ENCODE assay signal across 21 cellular contexts in the genomic region with DNA sequence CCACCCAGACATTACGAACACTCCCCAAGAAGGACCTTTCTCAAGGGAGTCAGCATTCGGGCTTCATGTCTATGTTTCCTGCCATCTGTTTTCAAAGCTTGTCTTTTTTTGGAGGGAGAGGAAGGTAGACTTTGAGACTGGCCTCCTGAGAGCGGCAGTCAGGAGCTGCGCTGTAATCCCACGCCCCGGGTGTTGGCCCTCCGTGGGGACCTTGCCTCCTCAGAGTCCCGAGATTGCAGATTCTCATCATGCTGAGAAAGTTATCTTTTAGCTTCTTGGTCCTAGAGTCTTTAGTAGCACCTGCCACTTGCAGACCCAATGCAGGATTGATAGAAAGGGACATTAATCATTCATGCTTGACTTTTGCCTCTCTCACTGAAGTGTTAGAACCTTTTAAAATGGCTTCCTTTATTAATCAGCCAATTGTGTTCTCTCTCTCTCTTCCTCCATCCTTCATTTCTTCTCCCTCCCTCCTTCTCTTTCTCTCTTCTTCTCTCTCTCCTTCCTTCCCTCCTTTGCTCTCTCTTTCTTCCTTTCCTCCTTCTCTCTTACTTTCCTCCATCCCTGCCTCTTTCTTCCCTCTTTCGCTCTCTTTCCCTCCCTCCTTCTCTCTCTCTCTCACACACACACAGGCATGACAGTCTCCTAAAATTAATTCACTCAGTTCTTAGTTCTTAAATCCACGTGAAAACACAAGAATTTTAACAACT. TPM values are rescaled to one million over a fixed set of nuclear protein-coding genes. Genes with fewer than 3 reads are reported as not detected.
DNase-seq lines count a peak whose midpoint lies in the region; ATAC-seq and TF ChIP-seq lines count a peak whose summit lies in the region.
"Had no signal": no experiment of that assay in that cellular context is flagged by ENCODE, and none has a peak within 500 bp of the region (broad histone marks: within the 10 kb centered on the region; RNA-seq: fewer than 3 reads in every experiment).

No MANE protein-coding gene starts in this region.

- peaks cover 0 to 18% (median 9%) of the 10 kb centered on the region in 4 donors for H3K4me1 ChIP-seq in stomach
- H3K4me1 ChIP-seq in GM23338 (ENCODE audit: insufficient read depth), result peaks cover 4% of the 10 kb centered on the region; the same call in 1 of the 2 replicates

- no peak for TF ChIP-seq EP300 in stomach (IDR thresholded peaks at IDR 0.05)

- no peaks in the 10 kb centered on the region for H3K27me3 ChIP-seq in stomach
- peaks cover 70% of the 10 kb centered on the region for H3K27me3 ChIP-seq in GM23338 (ENCODE audit: insufficient read depth)
- H3K27me3 ChIP-seq: neutrophil, right lobe of liver, thyroid gland had no signal

- no peaks in the 10 kb centered on the region for H3K27me3 Mint-ChIP-seq in activated T-cell treated with anti-CD3 and anti-CD28 coated beads, Interleukin-2, amount 50 U/mL, for 72 hours (ENCODE audit: low read depth)
- H3K27me3 Mint-ChIP-seq in T-helper 17 cell, result peaks cover 27% of the 10 kb centered on the region
- H3K27me3 Mint-ChIP-seq in stimulated activated naive B cell treated with anti-CD40 and anti-IgM and Interleukin-4, amounts not matched to agents 10 μg/mL and 1 μg/mL and 100 μg/mL, for 72 hours, result no peaks in the 10 kb centered on the region
- H3K27me3 Mint-ChIP-seq in GM23338 (ENCODE audit: insufficient read depth, low read depth, poor library complexity), result peaks cover 77% of the 10 kb centered on the region
- H3K27me3 Mint-ChIP-seq: activated CD4-positive, alpha-beta T cell treated with anti-CD3 and anti-CD28 coated beads for 36 hours; CD4-positive, alpha-beta T cell had no signal

- H3K4me1 Mint-ChIP-seq in activated T-cell treated with anti-CD3 and anti-CD28 coated beads, Interleukin-2, amount 50 U/mL, for 72 hours (ENCODE audit: low read depth), result peaks cover 22% of the 10 kb centered on the region
- H3K4me1 Mint-ChIP-seq in T-helper 17 cell, result peaks cover 14% of the 10 kb centered on the region
- peaks cover 23 to 43% of the 10 kb centered on the region in 2 donors for H3K4me1 Mint-ChIP-seq in stimulated activated naive B cell treated with anti-CD40 and anti-IgM and Interleukin-4, amounts not matched to agents 10 μg/mL and 1 μg/mL and 100 μg/mL, for 72 hours
- H3K4me1 Mint-ChIP-seq in GM23338, result peaks cover 20% of the 10 kb centered on the region; the same call in 2 of the 3 replicates

- H3K9me3 ChIP-seq in T-helper 17 cell (ENCODE audit: control insufficient read depth, low read length, poor library complexity, severe bottlenecking) (no peaks in the 10 kb centered on the region), stomach (no peaks in the 10 kb centered on the region)
- H3K9me3 ChIP-seq: esophagus squamous epithelium, neutrophil, right lobe of liver, thyroid gland had no signal

- H3K4me3 ChIP-seq in stomach, result no peak overlapping the region
- H3K4me3 ChIP-seq in GM23338, result no peak overlapping the region
- H3K4me3 ChIP-seq: esophagus squamous epithelium, right lobe of liver, thyroid gland had no signal

- 72 to 85% (median 81%) methylated on average over 10 of the region's 10 CpGs for WGBS in stomach, 5 donors

- no peak for ATAC-seq in activated T-cell treated with anti-CD3 and anti-CD28 coated beads, Interleukin-2, amount 50 U/mL, for 72 hours (replicated peaks in 1 of 2)
- ATAC-seq in HG02938 (IDR thresholded peaks at IDR 0.05; ENCODE audit: unreplicated experiment), result peak; percentile 0
- no peak for ATAC-seq in T-helper 17 cell
- peak in 1 of 2 donors; percentile 6 for ATAC-seq in stimulated activated naive B cell treated with anti-CD40 and anti-IgM and Interleukin-4, amounts not matched to agents 10 μg/mL and 1 μg/mL and 100 μg/mL, for 72 hours (replicated peaks)
- ATAC-seq in GM23338, result no peak
- ATAC-seq: activated CD4-positive, alpha-beta T cell treated with anti-CD3 and anti-CD28 coated beads for 36 hours; right lobe of liver had no signal

- no peaks in the 10 kb centered on the region for H3K36me3 Mint-ChIP-seq in activated T-cell treated with anti-CD3 and anti-CD28 coated beads, Interleukin-2, amount 50 U/mL, for 72 hours (ENCODE audit: insufficient read depth in 2 of 2)
- H3K36me3 Mint-ChIP-seq in T-helper 17 cell (ENCODE audit: low read depth) (no peaks in the 10 kb centered on the region), GM23338 (ENCODE audit: low read depth) (no peaks in the 10 kb centered on the region)
- H3K36me3 Mint-ChIP-seq in stimulated activated naive B cell treated with anti-CD40 and anti-IgM and Interleukin-4, amounts not matched to agents 10 μg/mL and 1 μg/mL and 100 μg/mL, for 72 hours, result peaks cover 0 to 3% of the 10 kb centered on the region in 2 donors
- H3K36me3 Mint-ChIP-seq: activated naive CD4-positive, alpha-beta T cell treated with anti-CD3 and anti-CD28 coated beads, Interleukin-2, amount 10 ng/mL, durations not matched to agents 7 days and 5 days; brain had no signal

- H3K9me3 Mint-ChIP-seq in activated T-cell treated with anti-CD3 and anti-CD28 coated beads, Interleukin-2, amount 50 U/mL, for 72 hours, result no peaks in the 10 kb centered on the region
- H3K9me3 Mint-ChIP-seq in stimulated activated naive B cell treated with anti-CD40 and anti-IgM and Interleukin-4, amounts not matched to agents 10 μg/mL and 1 μg/mL and 100 μg/mL, for 72 hours, result no peaks in the 10 kb centered on the region
- no peaks in the 10 kb centered on the region for H3K9me3 Mint-ChIP-seq in GM23338
- H3K9me3 Mint-ChIP-seq: activated naive CD4-positive, alpha-beta T cell treated with anti-CD3 and anti-CD28 coated beads, Interleukin-2, amount 10 ng/mL, durations not matched to agents 7 days and 5 days; CD4-positive, alpha-beta T cell had no signal

- no peaks in the 10 kb centered on the region for H3K9me2 ChIP-seq in GM23338 (ENCODE audit: insufficient read depth)

- intact Hi-C loops in stomach (cut with DNase I; ENCODE audit: low total_unique reads), result loop anchor here (10.0 kb wide), 1 partner anchor 411 kb away; no protein-coding TSS in a partner anchor

- H3K4me3 Mint-ChIP-seq in activated T-cell treated with anti-CD3 and anti-CD28 coated beads, Interleukin-2, amount 50 U/mL, for 72 hours, result no peak overlapping the region
- H3K4me3 Mint-ChIP-seq in T-helper 17 cell (peak overlapping the region; percentile 49), GM23338 (no peak overlapping the region)
- H3K4me3 Mint-ChIP-seq in stimulated activated naive B cell treated with anti-CD40 and anti-IgM and Interleukin-4, amounts not matched to agents 10 μg/mL and 1 μg/mL and 100 μg/mL, for 72 hours, result peak overlapping the region; percentile 77 to 79
- H3K4me3 Mint-ChIP-seq: activated CD4-positive, alpha-beta T cell treated with anti-CD3 and anti-CD28 coated beads for 36 hours; activated naive CD4-positive, alpha-beta T cell treated with anti-CD3 and anti-CD28 coated beads, Interleukin-2, amount 10 ng/mL, durations not matched to agents 7 days and 5 days; brain; CD4-positive, alpha-beta T cell had no signal

- TF ChIP-seq CTCF in stomach (IDR thresholded peaks at IDR 0.05) (no peak), GM23338 (conservative IDR thresholded peaks at IDR 0.05; ENCODE audit: low read depth in 2 of 2) (no peak)

- TF ChIP-seq POLR2A in stomach (IDR thresholded peaks at IDR 0.05), result no peak

- no peaks in the 10 kb centered on the region for H3K36me3 ChIP-seq in stomach
- H3K36me3 ChIP-seq in GM23338 (ENCODE audit: insufficient read depth), result no peaks in the 10 kb centered on the region
- H3K36me3 ChIP-seq: esophagus squamous epithelium, neutrophil, right lobe of liver, thyroid gland had no signal

- no peak overlapping the region for H3K4me2 ChIP-seq in GM23338

- no peaks in the 10 kb centered on the region for H3F3A ChIP-seq in GM23338 (replicated peaks; ENCODE audit: low read depth)

- peaks cover 5% of the 10 kb centered on the region for H4K20me1 ChIP-seq in GM23338 (replicated peaks; ENCODE audit: insufficient read depth)

- H3K79me2 ChIP-seq in GM23338 (replicated peaks; ENCODE audit: insufficient read depth), result no peaks in the 10 kb centered on the region

- no peak for DNase-seq in activated T-cell treated with anti-CD3 and anti-CD28 coated beads, Interleukin-2, amount 50 U/mL, for 72 hours
- DNase-seq in activated T-cell treated with anti-CD3 and anti-CD28 coated beads, Interleukin-2, amount 50 U/mL, for 48 hours, result no peak
- DNase-seq in T-helper 17 cell (no peak), stomach (no peak), GM23338 (ENCODE audit: low spot score) (no peak), NCI-H526 treated with DMSO at 0.1 percent for 48 hours (lab: John Stamatoyannopoulos, UW) (no peak)
- DNase-seq in stimulated activated naive B cell treated with anti-CD40 and anti-IgM and Interleukin-4, amounts not matched to agents 10 μg/mL and 1 μg/mL and 100 μg/mL, for 72 hours, result no peak
- DNase-seq: activated naive CD4-positive, alpha-beta T cell treated with anti-CD3 and anti-CD28 coated beads, Interleukin-2, amount 10 ng/mL, durations not matched to agents 7 days and 5 days; CD4-positive, alpha-beta T cell; esophagus squamous epithelium; mesenchymal stem cell; right lobe of liver; stimulated activated CD4-positive, alpha-beta T cell treated with anti-CD3 and anti-CD28 coated beads, Interleukin-2, amount 100 ng/mL, for 24 hours; T-helper 9 cell; thyroid gland had no signal

- H3K27ac Mint-ChIP-seq in activated T-cell treated with anti-CD3 and anti-CD28 coated beads, Interleukin-2, amount 50 U/mL, for 72 hours, result peak overlapping the region; percentile 5
- H3K27ac Mint-ChIP-seq in T-helper 17 cell (peak overlapping the region; percentile 68), GM23338 (no peak overlapping the region)
- peak overlapping the region; percentile 92 for H3K27ac Mint-ChIP-seq in stimulated activated naive B cell treated with anti-CD40 and anti-IgM and Interleukin-4, amounts not matched to agents 10 μg/mL and 1 μg/mL and 100 μg/mL, for 72 hours
- H3K27ac Mint-ChIP-seq: activated CD4-positive, alpha-beta T cell treated with anti-CD3 and anti-CD28 coated beads for 36 hours; activated naive CD4-positive, alpha-beta T cell treated with anti-CD3 and anti-CD28 coated beads, Interleukin-2, amount 10 ng/mL, durations not matched to agents 7 days and 5 days; CD4-positive, alpha-beta T cell had no signal

- H3K27ac ChIP-seq in stomach (no peak overlapping the region), GM23338 (ENCODE audit: low read depth) (no peak overlapping the region)
- H3K27ac ChIP-seq: esophagus squamous epithelium, neutrophil, right lobe of liver, thyroid gland had no signal

- no peak overlapping the region for H2AFZ ChIP-seq in GM23338

RNA-seq across cellular contexts. Expression of gene GNPAT, which starts 25.2 kb away (rescaled TPM):
- 10 to 100 TPM; 55.0 to 60.1 TPM for total RNA-seq in activated T-cell treated with anti-CD3 and anti-CD28 coated beads, Interleukin-2, amount 50 U/mL, for 72 hours
- 10 to 100 TPM; 16.4 to 20.3 TPM for total RNA-seq in T-helper 17 cell
- total RNA-seq in stomach, result 10 to 100 TPM; 35.9 to 76.8 (median 44.9) TPM
- polyA plus RNA-seq in stomach, result 10 to 100 TPM; 41.8 to 46.6 (median 45.0) TPM
- total RNA-seq in GM23338 (2014; rRNA removed; shearing (Covaris generic)), result 45.4 and 46.2 TPM in 2 replicates
- 28.8 and 32.8 TPM in 2 replicates for polyA plus RNA-seq in GM23338 (2016; fragmentation: Nextera tagmentation; extraction: Ambion mirVana)

RNA-seq across cellular contexts. Expression of gene TRIM67, which starts 54.0 kb away (rescaled TPM):
- total RNA-seq in activated T-cell treated with anti-CD3 and anti-CD28 coated beads, Interleukin-2, amount 50 U/mL, for 72 hours, result under 1 TPM in 1 of 2 donors, not detected in 1; 0.12 TPM
- total RNA-seq in T-helper 17 cell (not detected), stomach (under 1 TPM in 1 of 5 donors, not detected in 4; 0.18 TPM)
- polyA plus RNA-seq in stomach (under 1 TPM in 2 of 3 donors, not detected in 1; 0.03 to 0.15 TPM), GM23338 (2016; fragmentation: Nextera tagmentation; extraction: Ambion mirVana) (not detected in 2 replicates)
- total RNA-seq in GM23338 (2014; rRNA removed; shearing (Covaris generic)), result 0.03 TPM in 1 of 2 replicates, not detected in the other
- total RNA-seq: activated CD4-positive, alpha-beta T cell treated with anti-CD3 and anti-CD28 coated beads for 36 hours; CD4-positive, alpha-beta T cell; dermis microvascular lymphatic vessel endothelial cell; esophagus squamous epithelium; HepG2; right lobe of liver; thyroid gland had no signal
- polyA plus RNA-seq: HepG2 had no signal

Comparison
In these comparisons a context has a peak if more than half of its experiments do, and no peak if none do; other contexts are left out.
1. H3K4me3 Mint-ChIP-seq: peak in T-helper 17 cell (single experiment) and stimulated activated naive B cell treated with anti-CD40 and anti-IgM and Interleukin-4, amounts not matched to agents 10 μg/mL and 1 μg/mL and 100 μg/mL, for 72 hours (2 of 2); none in activated T-cell treated with anti-CD3 and anti-CD28 coated beads, Interleukin-2, amount 50 U/mL, for 72 hours (0 of 2) and GM23338 (single experiment).